ENCODE assay signal across 1 cellular context in genomic region chr2:73290049-73290839, GRCh38.
TF ChIP-seq lines count a peak whose summit lies in the region.

No MANE protein-coding gene starts in this region.

TF ChIP-seq in GM12891, 5 proteins besides CTCF, POLR2A, EP300 and RAD21 (continued from another document):
- TF ChIP-seq POU2F2 (IDR thresholded peaks at IDR 0.05; ENCODE audit: low read depth, low read length) (no peak), TAF1 (IDR thresholded peaks at IDR 0.05; ENCODE audit: low read depth, low read length) (no peak), PAX5 (IDR thresholded peaks at IDR 0.05; ENCODE audit: insufficient read depth, low read length, severe bottlenecking) (no peak), POLR2AphosphoS5 (IDR thresholded peaks at IDR 0.05; ENCODE audit: low read depth, low read length) (no peak)
TF ChIP-seq in GM12891: peak in this region for 0.
